In the genomic region with DNA sequence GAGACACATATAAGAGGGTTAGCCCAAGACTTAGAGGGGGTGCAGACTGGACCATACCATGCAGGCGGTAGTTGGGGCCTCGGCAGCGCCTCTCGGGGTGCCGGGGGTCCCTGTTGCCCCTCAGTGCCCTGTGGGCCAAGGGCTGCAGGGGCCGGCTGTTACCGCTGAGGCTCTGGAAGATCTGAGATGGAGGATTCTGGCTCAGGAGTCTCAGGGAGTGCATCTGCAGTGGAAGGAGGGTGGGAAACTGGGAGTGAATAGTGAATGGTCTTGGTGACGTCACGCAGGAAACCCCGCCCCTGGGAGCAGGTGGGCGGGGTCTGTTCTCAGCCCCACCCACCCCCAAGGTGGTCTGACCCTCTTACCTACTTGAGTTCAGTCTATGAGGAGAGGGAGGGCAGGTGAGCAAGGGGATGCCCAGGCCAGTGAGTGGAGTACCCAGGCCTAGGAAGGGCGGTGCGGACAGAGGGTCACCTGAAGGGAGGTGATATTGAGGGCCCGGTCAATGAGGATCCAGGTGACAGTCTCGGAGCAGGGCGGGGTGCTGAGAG, we compare ENCODE assay signal across 9 cellular contexts. TPM values are rescaled to one million over a fixed set of nuclear protein-coding genes. Genes with fewer than 3 reads are reported as not detected.
DNase-seq lines count a peak whose midpoint lies in the region; ATAC-seq and TF ChIP-seq lines count a peak whose summit lies in the region.
"Had no signal": no experiment of that assay in that cellular context is flagged by ENCODE, and none has a peak within 500 bp of the region (broad histone marks: within the 10 kb centered on the region; RNA-seq: fewer than 3 reads in every experiment).

No MANE protein-coding gene starts in this region.

- H3K27me3 Mint-ChIP-seq in activated naive CD4-positive, alpha-beta T cell treated with anti-CD3 and anti-CD28 coated beads, Interleukin-2, amount 50 U/mL, for 24 hours = no peaks in the 10 kb centered on the region

- no peak overlapping the region for H3K18ac ChIP-seq in mesendoderm (ENCODE audit: low read length)

- H3K4me3 Mint-ChIP-seq in activated naive CD4-positive, alpha-beta T cell treated with anti-CD3 and anti-CD28 coated beads, Interleukin-2, amount 50 U/mL, for 24 hours = peak overlapping the region; percentile 98

- no peak overlapping the region for H2BK5ac ChIP-seq in mesendoderm (ENCODE audit: low read length)

- peak overlapping the region; percentile 100 for H3K27ac Mint-ChIP-seq in activated naive CD4-positive, alpha-beta T cell treated with anti-CD3 and anti-CD28 coated beads, Interleukin-2, amount 50 U/mL, for 24 hours

- intact Hi-C loops in adrenal gland (cut with DNase I) (no loop called here), upper lobe of right lung (cut with DNase I) (no loop called here)

- H3K4me1 ChIP-seq in adrenal gland (replicated peaks in 1 of 2) (peaks cover 19 to 32% of the 10 kb centered on the region in 2 donors), mesendoderm (ENCODE audit: control insufficient read depth, low read depth, low read length) (peaks cover 10% of the 10 kb centered on the region), upper lobe of right lung (peaks cover 17% of the 10 kb centered on the region)

- peak overlapping the region; percentile 71 for H4K5ac ChIP-seq in mesendoderm (ENCODE audit: low read length)

- no peak overlapping the region for H3K9ac ChIP-seq in mesendoderm (ENCODE audit: low read length)

- no peak for DNase-seq in activated naive CD4-positive, alpha-beta T cell (lab: John Stamatoyannopoulos, UW)
- peak in 6 of 7 donors; percentile 44 to 78 (median 58) for DNase-seq in adrenal gland
- no peak for DNase-seq in mesendoderm
- peak; percentile 72 for DNase-seq in upper lobe of right lung
- no peak for DNase-seq in NCI-H2171 treated with DMSO at 0.1 percent for 48 hours (lab: John Stamatoyannopoulos, UW)
- no peak for DNase-seq in HuH-7 (ENCODE audit: low spot score)
- DNase-seq in GM19240 (ENCODE audit: insufficient read length, low spot score) = no peak

- no peak overlapping the region for H4K8ac ChIP-seq in mesendoderm (ENCODE audit: low read depth, low read length)

- no peak overlapping the region for H3K4me2 ChIP-seq in mesendoderm (ENCODE audit: low read length)

- 74 to 77% (median 76%) methylated on average over 16 of the region's 16 CpGs for WGBS in adrenal gland, 4 donors
- no CpG with 5 or more reads among the region's 16 CpGs for WGBS in mesendoderm (ENCODE audit: extremely low coverage, insufficient coverage, low lambda C conversion rate)

- H3K4me3 ChIP-seq in adrenal gland (peak overlapping the region in 1 of 4 donors; percentile 70), mesendoderm (ENCODE audit: low read length) (no peak overlapping the region), upper lobe of right lung (peak overlapping the region; percentile 80)

- H2BK120ac ChIP-seq in mesendoderm (ENCODE audit: low read depth, low read length) = no peak overlapping the region

- TF ChIP-seq POLR2A in adrenal gland (IDR thresholded peaks at IDR 0.05) = no peak

- H3K9me3 Mint-ChIP-seq in activated naive CD4-positive, alpha-beta T cell treated with anti-CD3 and anti-CD28 coated beads, Interleukin-2, amount 50 U/mL, for 24 hours = no peaks in the 10 kb centered on the region

- TF ChIP-seq CTCF in adrenal gland (IDR thresholded peaks at IDR 0.05) (no peak), upper lobe of right lung (IDR thresholded peaks at IDR 0.05) (no peak)

- no peaks in the 10 kb centered on the region for H3K79me1 ChIP-seq in mesendoderm (ENCODE audit: low read length)

- H2AK5ac ChIP-seq in mesendoderm (ENCODE audit: low read length) = peak overlapping the region; percentile 93

- H3K27ac ChIP-seq in adrenal gland = peak overlapping the region in 4 of 5 donors; percentile 48 to 98 (median 92)
- no peak overlapping the region for H3K27ac ChIP-seq in mesendoderm (ENCODE audit: low read depth, low read length)
- H3K27ac ChIP-seq in upper lobe of right lung = peak overlapping the region; percentile 93
- H3K27ac ChIP-seq: brain microvascular endothelial cell had no signal

- H3K36me3 ChIP-seq in adrenal gland (replicated peaks in 1 of 2) = no peaks in the 10 kb centered on the region
- no peaks in the 10 kb centered on the region for H3K36me3 ChIP-seq in mesendoderm (ENCODE audit: control insufficient read depth, insufficient read depth, low read length)
- H3K36me3 ChIP-seq in upper lobe of right lung = no peaks in the 10 kb centered on the region
- H3K36me3 ChIP-seq: brain microvascular endothelial cell had no signal

- H3K56ac ChIP-seq in mesendoderm (ENCODE audit: low read length) = peak overlapping the region; percentile 64

- no peaks in the 10 kb centered on the region for H3K36me3 Mint-ChIP-seq in activated naive CD4-positive, alpha-beta T cell treated with anti-CD3 and anti-CD28 coated beads, Interleukin-2, amount 50 U/mL, for 24 hours

- H3K27me3 ChIP-seq in adrenal gland (no peaks in the 10 kb centered on the region), mesendoderm (ENCODE audit: insufficient read depth, low read length, poor library complexity) (peaks cover 9% of the 10 kb centered on the region), upper lobe of right lung (no peaks in the 10 kb centered on the region)
- H3K27me3 ChIP-seq: brain microvascular endothelial cell had no signal

- no peak overlapping the region for H3K4ac ChIP-seq in mesendoderm (ENCODE audit: low read depth, low read length)

- no peaks in the 10 kb centered on the region for H3K79me2 ChIP-seq in mesendoderm (ENCODE audit: control insufficient read depth, insufficient read depth, low read length)

- H3K9me3 ChIP-seq in adrenal gland (replicated peaks in 1 of 3) (no peaks in the 10 kb centered on the region), upper lobe of right lung (no peaks in the 10 kb centered on the region)

- no peak overlapping the region for H2BK15ac ChIP-seq in mesendoderm (replicated peaks; ENCODE audit: low read depth)

- H3K23ac ChIP-seq in mesendoderm (ENCODE audit: low read length) = no peak overlapping the region

- no peak for ATAC-seq in upper lobe of right lung

- peaks cover 30% of the 10 kb centered on the region for H3K4me1 Mint-ChIP-seq in activated naive CD4-positive, alpha-beta T cell treated with anti-CD3 and anti-CD28 coated beads, Interleukin-2, amount 50 U/mL, for 24 hours

RNA-seq across cellular contexts. Expression of a gene that starts 1.7 kb away (rescaled TPM):
- total RNA-seq in adrenal gland (10 to 100 TPM; 30.1 to 78.3 (median 56.8) TPM), upper lobe of right lung (17.7 TPM)
- 10 to 100 TPM; 11.5 to 80.6 (median 57.9) TPM for polyA plus RNA-seq in adrenal gland
- polyA plus RNA-seq in mesendoderm (2013, experiment 1 of 2) = 2.0 TPM
- 1.9 TPM for polyA plus RNA-seq in mesendoderm (2013, experiment 2 of 2)

RNA-seq across cellular contexts. Expression of a gene that starts 7.1 kb away (rescaled TPM):
- total RNA-seq in adrenal gland (10 to 100 TPM in 7 of 8 donors, 1 to 10 TPM in 1; 6.0 to 44.2 (median 23.7) TPM), upper lobe of right lung (9.5 TPM)
- polyA plus RNA-seq in adrenal gland = 100 to 1,000 TPM in 1 of 3 donors, 10 to 100 TPM in 2; 17.7 to 125 (median 50.4) TPM
- polyA plus RNA-seq in mesendoderm (2013, experiment 1 of 2) = 29.3 TPM
- polyA plus RNA-seq in mesendoderm (2013, experiment 2 of 2) = 31.9 TPM

RNA-seq across cellular contexts. Expression of a gene that starts 19.6 kb away (rescaled TPM):
- total RNA-seq in adrenal gland (10 to 100 TPM; 11.7 to 27.9 (median 18.5) TPM), upper lobe of right lung (23.3 TPM)
- polyA plus RNA-seq in adrenal gland = 10 to 100 TPM in 2 of 3 donors, 1 to 10 TPM in 1; 4.3 to 29.9 (median 12.6) TPM
- polyA plus RNA-seq in mesendoderm (2013, experiment 1 of 2) = 19.4 TPM
- polyA plus RNA-seq in mesendoderm (2013, experiment 2 of 2) = 20.6 TPM

RNA-seq across cellular contexts. Expression of a gene that starts 19.9 kb away (rescaled TPM):
- total RNA-seq in adrenal gland (1,000 to 10,000 TPM; 1,183 to 3,315 (median 1,866) TPM), upper lobe of right lung (1,025 TPM)
- polyA plus RNA-seq in adrenal gland = 1,000 to 10,000 TPM in 2 of 3 donors, 100 to 1,000 TPM in 1; 575 to 5,137 (median 3,671) TPM
- 1,890 TPM for polyA plus RNA-seq in mesendoderm (2013, experiment 1 of 2)
- 1,896 TPM for polyA plus RNA-seq in mesendoderm (2013, experiment 2 of 2)

RNA-seq across cellular contexts. Expression of a gene that starts 24.0 kb away (rescaled TPM):
- under 1 TPM in 1 of 8 donors, not detected in 7; 0.75 TPM for total RNA-seq in adrenal gland
- polyA plus RNA-seq in adrenal gland = 1 to 10 TPM in 1 of 3 donors, under 1 TPM in 1, not detected in 1; 0.24 to 1.6 TPM
- 1.4 TPM for polyA plus RNA-seq in mesendoderm (2013, experiment 1 of 2)
- 1.7 TPM for polyA plus RNA-seq in mesendoderm (2013, experiment 2 of 2)
- 31.1 TPM for total RNA-seq in upper lobe of right lung

Comparison
In these comparisons a context has a peak if more than half of its experiments do, and no peak if none do; other contexts are left out.
1. DNase-seq: peak in adrenal gland (6 of 7) and upper lobe of right lung (single experiment); none in activated naive CD4-positive, alpha-beta T cell (0 of 4), mesendoderm (single experiment), NCI-H2171 treated with DMSO at 0.1 percent for 48 hours (single experiment), HuH-7 (single experiment) and GM19240 (single experiment).